In the genomic region with DNA sequence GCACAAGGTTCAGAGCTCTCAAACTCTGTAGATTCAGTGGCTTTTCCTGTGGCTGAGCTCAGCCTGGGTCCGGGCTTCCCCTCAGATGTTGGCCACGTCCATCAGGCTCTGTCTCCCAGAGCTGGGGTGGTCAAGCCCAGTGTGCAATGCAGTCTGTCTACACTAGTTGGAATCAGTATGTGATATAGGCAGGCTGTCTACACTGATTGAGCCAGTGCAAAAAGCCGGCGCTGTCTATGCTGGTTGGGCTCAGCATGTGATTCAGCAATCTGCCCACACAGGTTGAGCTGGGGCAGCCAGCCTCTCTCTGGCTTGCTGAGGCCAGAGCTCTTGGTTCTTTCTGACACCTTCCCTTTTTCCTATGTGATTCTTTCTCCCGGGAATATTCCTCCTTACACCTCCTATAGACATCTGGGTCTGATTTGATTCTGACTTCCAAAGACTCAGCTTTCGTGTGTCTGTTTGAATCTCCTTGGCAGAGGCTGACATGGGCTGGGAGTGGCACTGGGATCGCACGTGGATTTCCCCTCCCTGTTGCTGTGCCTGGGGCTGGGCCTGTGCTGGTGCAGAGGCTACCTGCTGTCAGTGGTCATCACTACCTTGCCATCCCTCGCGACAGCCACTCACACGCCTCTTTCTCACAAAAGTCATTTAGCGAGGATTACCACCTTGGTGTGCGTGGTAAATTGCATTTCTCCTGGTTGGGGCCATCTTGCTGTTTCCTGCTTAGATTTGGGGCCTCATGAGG, we compare ENCODE assay signal across 2 cellular contexts.
TF ChIP-seq lines count a peak whose summit lies in the region.

No MANE protein-coding gene starts in this region.

TF ChIP-seq in WTC11, 78 proteins besides CTCF, POLR2A, EP300 and RAD21:
- TF ChIP-seq ZNF121 (CRISPR knock-in tag; IDR thresholded peaks at IDR 0.05) = no peak
- TF ChIP-seq CREM (CRISPR knock-in tag; IDR thresholded peaks at IDR 0.05) = no peak
- TF ChIP-seq, protein P1, sequence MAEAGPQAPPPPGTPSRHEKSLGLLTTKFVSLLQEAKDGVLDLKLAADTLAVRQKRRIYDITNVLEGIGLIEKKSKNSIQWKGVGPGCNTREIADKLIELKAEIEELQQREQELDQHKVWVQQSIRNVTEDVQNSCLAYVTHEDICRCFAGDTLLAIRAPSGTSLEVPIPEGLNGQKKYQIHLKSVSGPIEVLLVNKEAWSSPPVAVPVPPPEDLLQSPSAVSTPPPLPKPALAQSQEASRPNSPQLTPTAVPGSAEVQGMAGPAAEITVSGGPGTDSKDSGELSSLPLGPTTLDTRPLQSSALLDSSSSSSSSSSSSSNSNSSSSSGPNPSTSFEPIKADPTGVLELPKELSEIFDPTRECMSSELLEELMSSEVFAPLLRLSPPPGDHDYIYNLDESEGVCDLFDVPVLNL (CRISPR knock-in tag; IDR thresholded peaks at IDR 0.05; ENCODE audit: borderline replicate concordance, low read depth) = no peak
- TF ChIP-seq SOX15 (CRISPR knock-in tag; IDR thresholded peaks at IDR 0.05) = no peak
- TF ChIP-seq ZNF416 (CRISPR knock-in tag; IDR thresholded peaks at IDR 0.05) = no peak
- TF ChIP-seq ZNF263 (CRISPR knock-in tag; IDR thresholded peaks at IDR 0.05; ENCODE audit: low read depth) = no peak
- TF ChIP-seq HMGA2 (CRISPR knock-in tag; IDR thresholded peaks at IDR 0.05) = no peak
- no peak for TF ChIP-seq NFE2L1 (CRISPR knock-in tag; IDR thresholded peaks at IDR 0.05)
- no peak for TF ChIP-seq CREB1 (CRISPR knock-in tag; IDR thresholded peaks at IDR 0.05)
- no peak for TF ChIP-seq ATF1 (CRISPR knock-in tag; IDR thresholded peaks at IDR 0.05)
- TF ChIP-seq IRF2 (CRISPR knock-in tag; IDR thresholded peaks at IDR 0.05; ENCODE audit: borderline replicate concordance, low read depth) = no peak
- no peak for TF ChIP-seq NR3C1 (CRISPR knock-in tag; conservative IDR thresholded peaks at IDR 0.05; ENCODE audit: low read depth)
- no peak for TF ChIP-seq ELF4 (CRISPR knock-in tag; IDR thresholded peaks at IDR 0.05; ENCODE audit: low read depth)
- TF ChIP-seq, protein P2, sequence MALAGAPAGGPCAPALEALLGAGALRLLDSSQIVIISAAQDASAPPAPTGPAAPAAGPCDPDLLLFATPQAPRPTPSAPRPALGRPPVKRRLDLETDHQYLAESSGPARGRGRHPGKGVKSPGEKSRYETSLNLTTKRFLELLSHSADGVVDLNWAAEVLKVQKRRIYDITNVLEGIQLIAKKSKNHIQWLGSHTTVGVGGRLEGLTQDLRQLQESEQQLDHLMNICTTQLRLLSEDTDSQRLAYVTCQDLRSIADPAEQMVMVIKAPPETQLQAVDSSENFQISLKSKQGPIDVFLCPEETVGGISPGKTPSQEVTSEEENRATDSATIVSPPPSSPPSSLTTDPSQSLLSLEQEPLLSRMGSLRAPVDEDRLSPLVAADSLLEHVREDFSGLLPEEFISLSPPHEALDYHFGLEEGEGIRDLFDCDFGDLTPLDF (CRISPR knock-in tag; IDR thresholded peaks at IDR 0.05) = no peak
- TF ChIP-seq NR1H2 (CRISPR knock-in tag; IDR thresholded peaks at IDR 0.05) = no peak
- TF ChIP-seq, protein P3, sequence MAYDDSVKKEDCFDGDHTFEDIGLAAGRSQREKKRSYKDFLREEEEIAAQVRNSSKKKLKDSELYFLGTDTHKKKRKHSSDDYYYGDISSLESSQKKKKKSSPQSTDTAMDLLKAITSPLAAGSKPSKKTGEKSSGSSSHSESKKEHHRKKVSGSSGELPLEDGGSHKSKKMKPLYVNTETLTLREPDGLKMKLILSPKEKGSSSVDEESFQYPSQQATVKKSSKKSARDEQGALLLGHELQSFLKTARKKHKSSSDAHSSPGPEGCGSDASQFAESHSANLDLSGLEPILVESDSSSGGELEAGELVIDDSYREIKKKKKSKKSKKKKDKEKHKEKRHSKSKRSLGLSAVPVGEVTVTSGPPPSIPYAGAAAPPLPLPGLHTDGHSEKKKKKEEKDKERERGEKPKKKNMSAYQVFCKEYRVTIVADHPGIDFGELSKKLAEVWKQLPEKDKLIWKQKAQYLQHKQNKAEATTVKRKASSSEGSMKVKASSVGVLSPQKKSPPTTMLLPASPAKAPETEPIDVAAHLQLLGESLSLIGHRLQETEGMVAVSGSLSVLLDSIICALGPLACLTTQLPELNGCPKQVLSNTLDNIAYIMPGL (CRISPR knock-in tag; IDR thresholded peaks at IDR 0.05) = no peak
- TF ChIP-seq ZNF219 (CRISPR knock-in tag; IDR thresholded peaks at IDR 0.05; ENCODE audit: borderline replicate concordance) = no peak
- TF ChIP-seq OVOL2 (CRISPR knock-in tag; IDR thresholded peaks at IDR 0.05; ENCODE audit: borderline replicate concordance) = no peak
- TF ChIP-seq NR2C2 (CRISPR knock-in tag; IDR thresholded peaks at IDR 0.05) = no peak
TF ChIP-seq in WTC11: peak in this region for 0.

TF ChIP-seq in HepG2, 621 proteins besides CTCF, POLR2A, EP300 and RAD21:
- TF ChIP-seq, protein P4, sequence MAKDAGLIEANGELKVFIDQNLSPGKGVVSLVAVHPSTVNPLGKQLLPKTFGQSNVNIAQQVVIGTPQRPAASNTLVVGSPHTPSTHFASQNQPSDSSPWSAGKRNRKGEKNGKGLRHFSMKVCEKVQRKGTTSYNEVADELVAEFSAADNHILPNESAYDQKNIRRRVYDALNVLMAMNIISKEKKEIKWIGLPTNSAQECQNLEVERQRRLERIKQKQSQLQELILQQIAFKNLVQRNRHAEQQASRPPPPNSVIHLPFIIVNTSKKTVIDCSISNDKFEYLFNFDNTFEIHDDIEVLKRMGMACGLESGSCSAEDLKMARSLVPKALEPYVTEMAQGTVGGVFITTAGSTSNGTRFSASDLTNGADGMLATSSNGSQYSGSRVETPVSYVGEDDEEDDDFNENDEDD (CRISPR knock-in tag; IDR thresholded peaks at IDR 0.05; ENCODE audit: borderline replicate concordance) = no peak
- TF ChIP-seq, protein P5, sequence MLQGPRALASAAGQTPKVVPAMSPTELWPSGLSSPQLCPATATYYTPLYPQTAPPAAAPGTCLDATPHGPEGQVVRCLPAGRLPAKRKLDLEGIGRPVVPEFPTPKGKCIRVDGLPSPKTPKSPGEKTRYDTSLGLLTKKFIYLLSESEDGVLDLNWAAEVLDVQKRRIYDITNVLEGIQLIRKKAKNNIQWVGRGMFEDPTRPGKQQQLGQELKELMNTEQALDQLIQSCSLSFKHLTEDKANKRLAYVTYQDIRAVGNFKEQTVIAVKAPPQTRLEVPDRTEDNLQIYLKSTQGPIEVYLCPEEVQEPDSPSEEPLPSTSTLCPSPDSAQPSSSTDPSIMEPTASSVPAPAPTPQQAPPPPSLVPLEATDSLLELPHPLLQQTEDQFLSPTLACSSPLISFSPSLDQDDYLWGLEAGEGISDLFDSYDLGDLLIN (CRISPR knock-in tag; IDR thresholded peaks at IDR 0.05; ENCODE audit: borderline replicate concordance) = no peak
